In the genomic region with DNA sequence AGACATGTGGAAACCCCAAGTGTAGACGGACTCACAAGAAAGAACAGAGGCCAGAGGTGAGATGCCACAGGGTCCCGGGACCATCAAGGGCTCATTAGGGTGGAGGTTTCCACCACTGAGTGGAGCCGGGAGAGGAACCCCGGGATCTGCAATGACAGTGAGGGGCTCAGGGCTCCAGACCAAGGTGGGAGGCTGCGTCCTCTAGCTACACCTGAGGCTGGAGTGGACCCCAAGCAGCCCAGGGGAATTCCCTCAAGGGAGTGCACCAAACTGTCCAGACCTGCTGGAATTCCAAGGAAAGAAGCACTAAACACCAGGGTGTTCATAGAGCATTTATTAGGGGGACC, we compare ENCODE assay signal across 15 cellular contexts. TPM values are rescaled to one million over a fixed set of nuclear protein-coding genes. Genes with fewer than 3 reads are reported as not detected.
"Had no signal": no experiment of that assay in that cellular context is flagged by ENCODE, and none has a peak within 500 bp of the region (broad histone marks: within the 10 kb centered on the region; RNA-seq: fewer than 3 reads in every experiment).

No MANE protein-coding gene starts in this region.

RNA-seq across cellular contexts. Expression of gene LILRB2, which starts 0.8 kb away (rescaled TPM):
- total RNA-seq: activated CD4-positive, alpha-beta memory T cell treated with anti-CD3 and anti-CD28 coated beads for 36 hours; activated CD4-positive, alpha-beta T cell treated with anti-CD3 and anti-CD28 coated beads for 36 hours; activated CD4-positive, alpha-beta T cell treated with anti-CD3 and anti-CD28 coated beads, Interleukin-2, amount 10 ng/mL, durations not matched to agents 24 days and 14 days; activated CD8-positive, alpha-beta memory T cell treated with anti-CD3 and anti-CD28 coated beads for 36 hours; activated CD8-positive, alpha-beta T cell treated with anti-CD3 and anti-CD28 coated beads, Interleukin-2, amount 10 ng/mL, durations not matched to agents 7 days and 5 days; activated naive CD4-positive, alpha-beta T cell treated with anti-CD3 and anti-CD28 coated beads, Interleukin-2, amount 50 U/mL, for 72 hours; activated T-cell treated with anti-CD3 and anti-CD28 coated beads, Interleukin-2, amount 50 U/mL, for 72 hours; dermis blood vessel endothelial cell; foreskin keratinocyte had no signal
- polyA plus RNA-seq: foreskin keratinocyte had no signal

RNA-seq across cellular contexts. Expression of gene LILRB5, which starts 24.6 kb away (rescaled TPM):
- total RNA-seq: activated CD4-positive, alpha-beta memory T cell treated with anti-CD3 and anti-CD28 coated beads for 36 hours; activated CD4-positive, alpha-beta T cell treated with anti-CD3 and anti-CD28 coated beads for 36 hours; activated CD4-positive, alpha-beta T cell treated with anti-CD3 and anti-CD28 coated beads, Interleukin-2, amount 10 ng/mL, durations not matched to agents 24 days and 14 days; activated CD8-positive, alpha-beta memory T cell treated with anti-CD3 and anti-CD28 coated beads for 36 hours; activated CD8-positive, alpha-beta T cell treated with anti-CD3 and anti-CD28 coated beads, Interleukin-2, amount 10 ng/mL, durations not matched to agents 7 days and 5 days; activated naive CD4-positive, alpha-beta T cell treated with anti-CD3 and anti-CD28 coated beads, Interleukin-2, amount 50 U/mL, for 72 hours; dermis blood vessel endothelial cell; foreskin keratinocyte had no signal
- polyA plus RNA-seq: foreskin keratinocyte had no signal

RNA-seq across cellular contexts. Expression of gene LILRA5, which starts 31.3 kb away (rescaled TPM):
- total RNA-seq: activated CD4-positive, alpha-beta memory T cell treated with anti-CD3 and anti-CD28 coated beads for 36 hours; activated CD4-positive, alpha-beta T cell treated with anti-CD3 and anti-CD28 coated beads for 36 hours; activated CD4-positive, alpha-beta T cell treated with anti-CD3 and anti-CD28 coated beads, Interleukin-2, amount 10 ng/mL, durations not matched to agents 24 days and 14 days; activated CD8-positive, alpha-beta memory T cell treated with anti-CD3 and anti-CD28 coated beads for 36 hours; activated CD8-positive, alpha-beta T cell treated with anti-CD3 and anti-CD28 coated beads, Interleukin-2, amount 10 ng/mL, durations not matched to agents 7 days and 5 days; activated naive CD4-positive, alpha-beta T cell treated with anti-CD3 and anti-CD28 coated beads, Interleukin-2, amount 50 U/mL, for 72 hours; activated naive CD8-positive, alpha-beta T cell treated with anti-CD3 and anti-CD28 coated beads, Interleukin-2, amount 10 ng/mL, durations not matched to agents 7 days and 5 days; activated T-cell treated with anti-CD3 and anti-CD28 coated beads, Interleukin-2, amount 50 U/mL, for 72 hours; ascending aorta; cerebellum; dermis blood vessel endothelial cell; foreskin keratinocyte had no signal
- polyA plus RNA-seq: foreskin keratinocyte had no signal

RNA-seq across cellular contexts. Expression of gene LILRA6, which starts 39.1 kb away (rescaled TPM):
- total RNA-seq: activated CD4-positive, alpha-beta T cell treated with anti-CD3 and anti-CD28 coated beads for 36 hours; activated CD8-positive, alpha-beta memory T cell treated with anti-CD3 and anti-CD28 coated beads for 36 hours; activated naive CD4-positive, alpha-beta T cell treated with anti-CD3 and anti-CD28 coated beads, Interleukin-2, amount 50 U/mL, for 72 hours; activated T-cell treated with anti-CD3 and anti-CD28 coated beads, Interleukin-2, amount 50 U/mL, for 72 hours; dermis blood vessel endothelial cell; foreskin keratinocyte had no signal
- polyA plus RNA-seq: foreskin keratinocyte had no signal

RNA-seq across cellular contexts. Expression of gene LILRA4, which starts 57.3 kb away (rescaled TPM):
- total RNA-seq: activated CD4-positive, alpha-beta memory T cell treated with anti-CD3 and anti-CD28 coated beads for 36 hours; activated CD4-positive, alpha-beta T cell treated with anti-CD3 and anti-CD28 coated beads for 36 hours; activated CD4-positive, alpha-beta T cell treated with anti-CD3 and anti-CD28 coated beads, Interleukin-2, amount 10 ng/mL, durations not matched to agents 24 days and 14 days; activated CD8-positive, alpha-beta memory T cell treated with anti-CD3 and anti-CD28 coated beads for 36 hours; activated CD8-positive, alpha-beta T cell treated with anti-CD3 and anti-CD28 coated beads, Interleukin-2, amount 10 ng/mL, durations not matched to agents 7 days and 5 days; activated naive CD4-positive, alpha-beta T cell treated with anti-CD3 and anti-CD28 coated beads, Interleukin-2, amount 50 U/mL, for 72 hours; activated naive CD8-positive, alpha-beta T cell treated with anti-CD3 and anti-CD28 coated beads, Interleukin-2, amount 10 ng/mL, durations not matched to agents 7 days and 5 days; activated T-cell treated with anti-CD3 and anti-CD28 coated beads, Interleukin-2, amount 50 U/mL, for 72 hours; ascending aorta; cardiac septum; dermis blood vessel endothelial cell; esophagus muscularis mucosa; foreskin keratinocyte; gastrocnemius medialis had no signal
- polyA plus RNA-seq: foreskin keratinocyte had no signal
